32 cellular contexts compared by ENCODE assay signal in the genomic region with DNA sequence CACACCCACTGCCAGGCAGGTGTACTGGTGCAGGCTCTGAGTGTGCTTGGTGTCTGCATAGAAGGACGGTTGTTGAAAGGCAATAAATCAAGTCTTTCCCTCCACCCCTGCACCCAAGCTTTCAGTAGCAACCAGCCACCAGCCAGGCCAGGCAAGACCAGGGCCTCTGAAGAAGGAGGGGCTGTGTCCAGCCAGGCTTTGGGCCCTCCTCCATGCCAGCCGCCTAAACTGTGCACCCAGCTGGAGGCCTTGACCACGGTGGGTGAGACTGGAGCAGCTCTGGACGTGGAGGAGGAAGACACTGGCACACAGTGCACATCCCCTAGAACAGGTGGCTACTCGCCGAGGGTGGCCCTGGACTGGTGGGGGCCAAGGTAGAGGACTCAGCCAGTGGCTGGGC. TPM values are rescaled to one million over a fixed set of nuclear protein-coding genes. Genes with fewer than 3 reads are reported as not detected.
"Had no signal": no experiment of that assay in that cellular context is flagged by ENCODE, and none has a peak within 500 bp of the region (broad histone marks: within the 10 kb centered on the region; RNA-seq: fewer than 3 reads in every experiment).

No MANE protein-coding gene starts in this region.

- H3K27ac ChIP-seq: cardiac muscle cell, foreskin keratinocyte, hepatocyte, neutrophil, parathyroid adenoma, skin epidermis, suprapubic skin, transverse colon had no signal

- FAIRE-seq: urothelium cell line had no signal

- H3K36me3 ChIP-seq: cardiac muscle cell, neutrophil, suprapubic skin, transverse colon had no signal

- H2AFZ ChIP-seq: hepatocyte, parathyroid adenoma had no signal

- H3K4me3 Mint-ChIP-seq: activated naive CD8-positive, alpha-beta T cell treated with anti-CD3 and anti-CD28 coated beads, Interleukin-2, amount 10 ng/mL, durations not matched to agents 7 days and 5 days; activated T-cell treated with anti-CD3 and anti-CD28 coated beads, Interleukin-2, amount 50 U/mL, for 4 hours; memory B cell; natural killer cell treated with Interleukin-12 subunit alpha and Interleukin-12 subunit beta and Interleukin-15 and Interleukin-18, amount 100 ng/mL, for 72 hours; stimulated activated naive CD8-positive, alpha-beta T cell treated with anti-CD3 and anti-CD28 coated beads, Interleukin-15, amount 100 ng/mL, for 72 hours; T-helper 1 cell treated with Interleukin-12 subunit alpha and Interleukin-12 subunit beta and Interleukin-4 antibody, amounts not matched to agents 30 μg/mL and 1 μg/mL, for 36 hours had no signal

- H3K79me2 ChIP-seq: hepatocyte, parathyroid adenoma had no signal

- H3K4me2 ChIP-seq: hepatocyte had no signal

- H3K27ac Mint-ChIP-seq: activated naive CD8-positive, alpha-beta T cell treated with anti-CD3 and anti-CD28 coated beads, Interleukin-2, amount 10 ng/mL, durations not matched to agents 7 days and 5 days; activated T-helper 2 cell treated with anti-CD3 and anti-CD28 coated beads, Interferon-gamma antibody, Interleukin-2, Interleukin-4, amounts not matched to agents 10 μg/mL and 5 μg/mL and 100 μg/mL, durations not matched to agents 14 hours and 24 hours and 36 hours; memory B cell; natural killer cell treated with Interleukin-12 subunit alpha and Interleukin-12 subunit beta and Interleukin-15 and Interleukin-18, amount 100 ng/mL, for 72 hours; stimulated activated effector memory CD8-positive, alpha-beta T cell treated with anti-CD3 and anti-CD28 coated beads, Interleukin-12 subunit alpha, Interleukin-12 subunit beta, amount 100 ng/mL, for 72 hours; stimulated activated naive CD8-positive, alpha-beta T cell treated with anti-CD3 and anti-CD28 coated beads, Interleukin-15, amount 100 ng/mL, for 72 hours; T-helper 1 cell treated with Interleukin-12 subunit alpha and Interleukin-12 subunit beta and Interleukin-4 antibody, amounts not matched to agents 30 μg/mL and 1 μg/mL, for 36 hours; WTC11 had no signal

- H3K4me1 ChIP-seq: foreskin keratinocyte, parathyroid adenoma had no signal

- DNase-seq: activated CD4-positive, alpha-beta T cell treated with anti-CD3 and anti-CD28 coated beads, Interleukin-2, amount 50 U/mL, for 4 hours; activated CD8-positive, alpha-beta memory T cell treated with anti-CD3 and anti-CD28 coated beads for 24 hours; activated CD8-positive, alpha-beta memory T cell treated with anti-CD3 and anti-CD28 coated beads, Interleukin-2, amount 50 U/mL, for 48 hours; activated naive CD4-positive, alpha-beta T cell; activated naive CD8-positive, alpha-beta T cell treated with anti-CD3 and anti-CD28 coated beads, Interleukin-2, amount 10 ng/mL, durations not matched to agents 7 days and 5 days; activated T-cell treated with anti-CD3 and anti-CD28 coated beads, Interleukin-2, amount 50 U/mL, for 4 hours; amniotic stem cell; dermis blood vessel endothelial cell; effector memory CD4-positive, alpha-beta T cell; foreskin keratinocyte; left cardiac atrium; stimulated activated CD4-positive, alpha-beta T cell treated with anti-CD3 and anti-CD28 coated beads, Interleukin-2, amount 100 ng/mL, for 24 hours; stimulated activated naive CD8-positive, alpha-beta T cell treated with anti-CD3 and anti-CD28 coated beads, Interleukin-15, amount 100 ng/mL, for 72 hours; T1000; transverse colon had no signal

- H3K4me3 ChIP-seq: cardiac muscle cell, hepatocyte, skin epidermis, suprapubic skin, transverse colon had no signal

- H3K36me3 Mint-ChIP-seq: activated naive CD8-positive, alpha-beta T cell treated with anti-CD3 and anti-CD28 coated beads, Interleukin-2, amount 10 ng/mL, durations not matched to agents 7 days and 5 days; memory B cell; natural killer cell treated with Interleukin-12 subunit alpha and Interleukin-12 subunit beta and Interleukin-15 and Interleukin-18, amount 100 ng/mL, for 72 hours; WTC11 had no signal

- ATAC-seq: activated T-cell treated with anti-CD3 and anti-CD28 coated beads, Interleukin-2, amount 50 U/mL, for 4 hours; foreskin keratinocyte; left cardiac atrium; natural killer cell treated with Interleukin-12 subunit alpha and Interleukin-12 subunit beta and Interleukin-15 and Interleukin-18, amount 100 ng/mL, for 72 hours; stimulated activated effector memory CD8-positive, alpha-beta T cell treated with anti-CD3 and anti-CD28 coated beads, Interleukin-12 subunit alpha, Interleukin-12 subunit beta, amount 100 ng/mL, for 72 hours; stimulated activated naive CD8-positive, alpha-beta T cell treated with anti-CD3 and anti-CD28 coated beads, Interleukin-15, amount 100 ng/mL, for 72 hours; WTC11 had no signal

- H3K9ac ChIP-seq: parathyroid adenoma had no signal

- H3K9me3 ChIP-seq: neutrophil, suprapubic skin, transverse colon had no signal

- H3K9me3 Mint-ChIP-seq: activated naive CD8-positive, alpha-beta T cell treated with anti-CD3 and anti-CD28 coated beads, Interleukin-2, amount 10 ng/mL, durations not matched to agents 7 days and 5 days; activated T-cell treated with anti-CD3 and anti-CD28 coated beads, Interleukin-2, amount 50 U/mL, for 4 hours; activated T-helper 2 cell treated with anti-CD3 and anti-CD28 coated beads, Interferon-gamma antibody, Interleukin-2, Interleukin-4, amounts not matched to agents 10 μg/mL and 5 μg/mL and 100 μg/mL, durations not matched to agents 14 hours and 24 hours and 36 hours; memory B cell; natural killer cell treated with Interleukin-12 subunit alpha and Interleukin-12 subunit beta and Interleukin-15 and Interleukin-18, amount 100 ng/mL, for 72 hours; stimulated activated effector memory CD8-positive, alpha-beta T cell treated with anti-CD3 and anti-CD28 coated beads, Interleukin-12 subunit alpha, Interleukin-12 subunit beta, amount 100 ng/mL, for 72 hours; stimulated activated naive CD8-positive, alpha-beta T cell treated with anti-CD3 and anti-CD28 coated beads, Interleukin-15, amount 100 ng/mL, for 72 hours; T-helper 1 cell treated with Interleukin-12 subunit alpha and Interleukin-12 subunit beta and Interleukin-4 antibody, amounts not matched to agents 30 μg/mL and 1 μg/mL, for 36 hours; WTC11 had no signal

RNA-seq across cellular contexts. Expression of gene OLIG2, which starts 4.9 kb away (rescaled TPM):
- total RNA-seq: activated naive CD8-positive, alpha-beta T cell treated with anti-CD3 and anti-CD28 coated beads, Interleukin-2, amount 10 ng/mL, durations not matched to agents 7 days and 5 days; activated T-cell treated with anti-CD3 and anti-CD28 coated beads, Interleukin-2, amount 50 U/mL, for 4 hours; activated T-helper 2 cell treated with anti-CD3 and anti-CD28 coated beads, Interferon-gamma antibody, Interleukin-2, Interleukin-4, amounts not matched to agents 10 μg/mL and 5 μg/mL and 100 μg/mL, durations not matched to agents 14 hours and 24 hours and 36 hours; dermis blood vessel endothelial cell; foreskin keratinocyte; hepatocyte; left cardiac atrium; lower leg skin; natural killer cell treated with Interleukin-12 subunit alpha and Interleukin-12 subunit beta and Interleukin-15 and Interleukin-18, amount 100 ng/mL, for 72 hours; pulmonary artery endothelial cell; suprapubic skin; transverse colon had no signal
- polyA plus RNA-seq: cardiac muscle cell, esophagus, foreskin keratinocyte, hepatocyte had no signal

RNA-seq across cellular contexts. Expression of gene OLIG1, which starts 39.3 kb away (rescaled TPM):
- total RNA-seq: activated naive CD8-positive, alpha-beta T cell treated with anti-CD3 and anti-CD28 coated beads, Interleukin-2, amount 10 ng/mL, durations not matched to agents 7 days and 5 days; activated T-cell treated with anti-CD3 and anti-CD28 coated beads, Interleukin-2, amount 50 U/mL, for 4 hours; cardiac muscle cell; chondrocyte; dermis blood vessel endothelial cell; foreskin keratinocyte; hepatocyte; pulmonary artery endothelial cell; transverse colon had no signal
- polyA plus RNA-seq: foreskin keratinocyte, hepatocyte had no signal
